Comparison of ENCODE assay signal across 16 cellular contexts in genomic region chr14:28157887-28158791, GRCh38.
"Had no signal": no experiment of that assay in that cellular context is flagged by ENCODE, and none has a peak within 500 bp of the region (broad histone marks: within the 10 kb centered on the region; RNA-seq: fewer than 3 reads in every experiment).

No MANE protein-coding gene starts in this region.

- H3K27me3 Mint-ChIP-seq: activated naive CD8-positive, alpha-beta T cell treated with anti-CD3 and anti-CD28 coated beads for 36 hours; memory B cell; natural killer cell treated with Interleukin-12 subunit alpha and Interleukin-12 subunit beta and Interleukin-15 and Interleukin-18, amount 100 ng/mL, for 72 hours had no signal

- H3K4me1 Mint-ChIP-seq: activated naive CD8-positive, alpha-beta T cell treated with anti-CD3 and anti-CD28 coated beads for 36 hours; memory B cell had no signal

- DNase-seq: activated CD4-positive, alpha-beta T cell treated with anti-CD3 and anti-CD28 coated beads, Interleukin-2, amount 50 U/mL, for 48 hours; activated gamma-delta T cell treated with Interleukin-2 at 50 U/mL for 16 hours; activated naive CD8-positive, alpha-beta T cell treated with anti-CD3 and anti-CD28 coated beads for 36 hours; activated T-cell treated with anti-CD3 and anti-CD28 coated beads, Interleukin-2, amount 50 U/mL, for 4 hours; anterior cingulate cortex; esophagus squamous epithelium; foreskin fibroblast; glutamatergic neuron; occipital lobe; psoas muscle; stimulated activated CD4-positive, alpha-beta T cell treated with anti-CD3 and anti-CD28 coated beads, Interleukin-2, amount 100 ng/mL, for 24 hours; stimulated activated naive CD4-positive, alpha-beta T cell had no signal

- ATAC-seq: activated CD4-positive, CD25-positive, alpha-beta regulatory T cell treated with anti-CD3 and anti-CD28 coated beads, Interleukin-2, amount 50 U/mL, for 24 hours; activated T-cell treated with anti-CD3 and anti-CD28 coated beads, Interleukin-2, amount 50 U/mL, for 4 hours; psoas muscle had no signal

- H3K36me3 ChIP-seq: esophagus squamous epithelium, right lobe of liver had no signal

- H3K4me3 Mint-ChIP-seq: activated naive CD8-positive, alpha-beta T cell treated with anti-CD3 and anti-CD28 coated beads for 36 hours; activated T-cell treated with anti-CD3 and anti-CD28 coated beads, Interleukin-2, amount 50 U/mL, for 4 hours; memory B cell; natural killer cell treated with Interleukin-12 subunit alpha and Interleukin-12 subunit beta and Interleukin-15 and Interleukin-18, amount 100 ng/mL, for 72 hours had no signal

- H3K4me1 ChIP-seq: esophagus squamous epithelium, psoas muscle, right lobe of liver had no signal

- H3K36me3 Mint-ChIP-seq: activated naive CD8-positive, alpha-beta T cell treated with anti-CD3 and anti-CD28 coated beads for 36 hours; memory B cell; natural killer cell treated with Interleukin-12 subunit alpha and Interleukin-12 subunit beta and Interleukin-15 and Interleukin-18, amount 100 ng/mL, for 72 hours had no signal

- H3K27me3 ChIP-seq: esophagus squamous epithelium, right lobe of liver had no signal

- H3K27ac Mint-ChIP-seq: activated naive CD8-positive, alpha-beta T cell treated with anti-CD3 and anti-CD28 coated beads for 36 hours; memory B cell; natural killer cell treated with Interleukin-12 subunit alpha and Interleukin-12 subunit beta and Interleukin-15 and Interleukin-18, amount 100 ng/mL, for 72 hours had no signal

- H3K4me3 ChIP-seq: esophagus squamous epithelium, psoas muscle, right lobe of liver had no signal

- H3K27ac ChIP-seq: esophagus squamous epithelium, psoas muscle, right lobe of liver had no signal

- H3K9me3 ChIP-seq: esophagus squamous epithelium, psoas muscle, right lobe of liver had no signal
